In the genomic region with DNA sequence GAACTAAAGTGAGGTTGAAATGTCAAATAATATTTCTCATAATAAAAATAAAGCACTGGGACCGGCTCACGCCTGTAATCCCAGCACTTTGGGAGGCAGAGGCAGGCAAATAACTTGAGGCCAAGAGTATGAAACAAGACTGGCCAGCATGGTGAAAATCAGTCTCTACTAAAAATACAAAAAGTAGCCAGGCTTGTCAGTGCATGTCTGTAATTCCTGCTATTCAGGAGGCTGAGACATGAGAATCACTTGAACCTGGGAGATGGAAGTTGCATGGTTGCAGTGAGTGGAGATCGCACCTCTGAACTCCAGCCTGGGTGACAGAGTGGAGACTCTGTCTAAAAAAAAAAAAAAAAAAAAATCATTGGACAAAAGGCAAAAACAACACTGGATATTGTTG, we compare ENCODE assay signal across 27 cellular contexts. TPM values are rescaled to one million over a fixed set of nuclear protein-coding genes. Genes with fewer than 3 reads are reported as not detected.
"Had no signal": no experiment of that assay in that cellular context is flagged by ENCODE, and none has a peak within 500 bp of the region (broad histone marks: within the 10 kb centered on the region; RNA-seq: fewer than 3 reads in every experiment).

No MANE protein-coding gene starts in this region.

- H3K9me3 ChIP-seq: ascending aorta had no signal

- H3K27ac ChIP-seq: ascending aorta, VCaP had no signal

- H3K27me3 ChIP-seq: ascending aorta had no signal

- DNase-seq: activated B cell treated with CpG ODN at 0.5 μM for 24 hours; activated CD4-positive, alpha-beta memory T cell treated with anti-CD3 and anti-CD28 coated beads, Interleukin-2, amount 10 ng/mL, durations not matched to agents 7 days and 5 days; activated CD4-positive, alpha-beta T cell treated with anti-CD3 and anti-CD28 coated beads for 4 hours; activated CD4-positive, alpha-beta T cell treated with anti-CD3 and anti-CD28 coated beads, Interleukin-2, amount 10 ng/mL, durations not matched to agents 7 days and 5 days; activated CD4-positive, alpha-beta T cell treated with anti-CD3 and anti-CD28 coated beads, Interleukin-2, amount 50 U/mL, for 48 hours; activated CD4-positive, CD25-positive, alpha-beta regulatory T cell treated with anti-CD3 and anti-CD28 coated beads, Interleukin-2, amount 50 U/mL, for 72 hours; activated CD8-positive, alpha-beta memory T cell treated with anti-CD3 and anti-CD28 coated beads for 24 hours; activated CD8-positive, alpha-beta memory T cell treated with anti-CD3 and anti-CD28 coated beads, Interleukin-2, amount 10 ng/mL, durations not matched to agents 7 days and 5 days; activated CD8-positive, alpha-beta memory T cell treated with anti-CD3 and anti-CD28 coated beads, Interleukin-2, amount 50 U/mL, for 48 hours; activated CD8-positive, alpha-beta T cell treated with anti-CD3 and anti-CD28 coated beads, Interleukin-2, amount 10 ng/mL, durations not matched to agents 7 days and 5 days; activated effector memory CD4-positive, alpha-beta T cell treated with Interleukin-2 at 50 U/mL for 16 hours; activated gamma-delta T cell; activated naive CD4-positive, alpha-beta T cell treated with anti-CD3 and anti-CD28 coated beads, Interleukin-2, amount 10 ng/mL, durations not matched to agents 7 days and 5 days; activated naive CD4-positive, alpha-beta T cell treated with Interleukin-2 at 50 U/mL for 16 hours; activated naive CD8-positive, alpha-beta T cell treated with anti-CD3 and anti-CD28 coated beads, Interleukin-2, amount 10 ng/mL, durations not matched to agents 7 days and 5 days; activated naive CD8-positive, alpha-beta T cell treated with anti-CD3 and anti-CD28 coated beads, Interleukin-2, amount 50 U/mL, for 24 hours; activated T-cell treated with anti-CD3 and anti-CD28 coated beads, Interleukin-2, amount 50 U/mL, for 24 hours; activated T-cell treated with anti-CD3 and anti-CD28 coated beads, Interleukin-2, amount 50 U/mL, for 48 hours; amygdala; anterior cingulate cortex; central memory CD4-positive, alpha-beta T cell; T-helper 1 cell; T-helper 2 cell; T-helper 9 cell had no signal

- H3K4me3 ChIP-seq: ascending aorta had no signal

- H3K36me3 ChIP-seq: ascending aorta had no signal

- H3K4me1 ChIP-seq: ascending aorta had no signal

RNA-seq across cellular contexts. Expression of a gene that starts 38.4 kb away (rescaled TPM):
- total RNA-seq: activated B cell treated with CpG ODN at 0.5 μM for 24 hours; activated CD4-positive, alpha-beta memory T cell treated with anti-CD3 and anti-CD28 coated beads, Interleukin-2, amount 10 ng/mL, durations not matched to agents 7 days and 5 days; activated CD4-positive, alpha-beta T cell treated with anti-CD3 and anti-CD28 coated beads, Interleukin-2, amount 10 ng/mL, durations not matched to agents 7 days and 5 days; activated CD8-positive, alpha-beta memory T cell treated with anti-CD3 and anti-CD28 coated beads, Interleukin-2, amount 10 ng/mL, durations not matched to agents 7 days and 5 days; activated CD8-positive, alpha-beta T cell treated with anti-CD3 and anti-CD28 coated beads, Interleukin-2, amount 10 ng/mL, durations not matched to agents 7 days and 5 days; activated naive CD8-positive, alpha-beta T cell treated with anti-CD3 and anti-CD28 coated beads, Interleukin-2, amount 10 ng/mL, durations not matched to agents 7 days and 5 days; activated T-helper 2 cell treated with anti-CD3 and anti-CD28 coated beads, Interferon-gamma antibody, Interleukin-2, Interleukin-4, amounts not matched to agents 10 μg/mL and 5 μg/mL and 100 μg/mL, durations not matched to agents 14 hours and 24 hours and 36 hours had no signal
